In the genomic region with DNA sequence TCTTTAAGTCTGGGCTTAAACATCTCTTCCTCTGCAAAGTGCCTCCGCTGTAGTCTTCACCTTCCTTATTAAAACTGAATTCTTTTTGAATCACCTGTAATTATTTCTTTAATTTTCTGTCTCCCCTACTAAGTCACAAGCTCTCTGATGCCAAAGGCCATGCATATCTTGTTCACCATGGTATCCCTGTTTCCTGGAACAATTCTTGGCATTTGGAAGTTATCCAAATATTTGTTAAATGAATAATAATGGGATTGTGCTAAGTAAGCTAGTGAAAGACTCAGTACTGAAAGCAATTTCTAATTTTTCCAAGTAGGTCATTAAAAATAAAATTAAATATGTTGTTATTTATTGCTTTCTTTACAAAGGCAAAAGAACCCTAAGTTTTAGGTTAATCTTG, we compare ENCODE assay signal across 1 cellular context.
TF ChIP-seq lines count a peak whose summit lies in the region.

No MANE protein-coding gene starts in this region.

TF ChIP-seq in endothelial cell of umbilical vein, 7 proteins besides CTCF, POLR2A, EP300 and RAD21:
- peak; percentile 30 for TF ChIP-seq FOS (IDR thresholded peaks at IDR 0.05; ENCODE audit: borderline replicate concordance, insufficient read depth, low read length)
- TF ChIP-seq MYC (IDR thresholded peaks at IDR 0.05; ENCODE audit: low read depth, low read length): no peak
- no peak for TF ChIP-seq EZH2 (IDR thresholded peaks at IDR 0.05; ENCODE audit: borderline replicate concordance, low read depth, low read length, severe bottlenecking)
- TF ChIP-seq, protein P1, sequence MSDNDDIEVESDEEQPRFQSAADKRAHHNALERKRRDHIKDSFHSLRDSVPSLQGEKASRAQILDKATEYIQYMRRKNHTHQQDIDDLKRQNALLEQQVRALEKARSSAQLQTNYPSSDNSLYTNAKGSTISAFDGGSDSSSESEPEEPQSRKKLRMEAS (IDR thresholded peaks at IDR 0.05; ENCODE audit: insufficient read depth, insufficient read length): no peak
- no peak for TF ChIP-seq POLR2AphosphoS5 (IDR thresholded peaks at IDR 0.05; ENCODE audit: insufficient read depth, low read depth, low read length)
- peak; percentile 41 for TF ChIP-seq GATA2 (IDR thresholded peaks at IDR 0.05; ENCODE audit: insufficient read depth, insufficient read length, low read depth, low read length)
- peak; percentile 18 for TF ChIP-seq JUN (IDR thresholded peaks at IDR 0.05; ENCODE audit: borderline replicate concordance, insufficient read depth, insufficient read length, low read depth)
